In the genomic region with DNA sequence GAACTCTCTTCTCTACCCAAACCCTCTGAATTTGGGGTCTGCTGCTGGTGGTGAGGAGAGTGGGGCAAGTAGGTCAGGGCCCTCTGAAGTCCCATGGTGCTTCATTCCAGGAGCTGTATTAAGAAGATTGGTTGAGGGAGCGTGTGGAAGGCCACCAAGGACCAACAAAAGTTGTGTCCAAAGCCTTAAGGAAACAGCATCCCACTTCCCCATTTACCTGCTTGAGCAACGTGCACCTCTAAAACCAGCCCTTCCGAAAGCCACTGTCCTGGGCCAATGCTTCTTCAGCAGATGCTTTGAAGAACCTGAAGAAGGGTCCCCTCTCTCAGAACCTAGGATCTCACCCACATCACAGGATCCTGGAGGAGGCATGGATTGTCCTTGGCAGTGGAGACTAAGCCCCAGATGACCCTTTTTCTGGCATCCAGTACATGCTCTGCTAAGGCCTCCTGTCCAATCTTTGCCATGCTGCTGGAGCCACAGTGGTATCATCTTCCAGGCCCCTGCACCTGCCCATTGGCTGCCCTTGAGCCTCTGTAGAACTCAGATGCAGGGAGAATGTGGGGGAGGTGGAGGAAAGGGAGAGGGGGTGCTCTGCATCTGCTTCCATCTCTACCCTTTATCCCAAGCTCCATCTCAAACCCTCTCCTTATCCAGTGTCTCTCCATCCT, we compare ENCODE assay signal across 11 cellular contexts. TPM values are rescaled to one million over a fixed set of nuclear protein-coding genes. Genes with fewer than 3 reads are reported as not detected.
DNase-seq lines count a peak whose midpoint lies in the region; ATAC-seq and FAIRE-seq lines count a peak whose summit lies in the region.
"Had no signal": no experiment of that assay in that cellular context is flagged by ENCODE, and none has a peak within 500 bp of the region (broad histone marks: within the 10 kb centered on the region; RNA-seq: fewer than 3 reads in every experiment).

No MANE protein-coding gene starts in this region.

- peak overlapping the region; percentile 85 for H3K27ac ChIP-seq in CD4-positive, alpha-beta memory T cell (ENCODE audit: low read depth, low read length)
- H3K27ac ChIP-seq in layer of hippocampus (ENCODE audit: low read depth, low read length) (peak overlapping the region; percentile 97), skeletal muscle tissue (ENCODE audit: low read depth, low read length) (peak overlapping the region; percentile 99)

- no peaks in the 10 kb centered on the region for H3K9me3 ChIP-seq in CD4-positive, alpha-beta memory T cell (ENCODE audit: control insufficient read depth in 1 of 2, low read length in 2 of 2)
- no peaks in the 10 kb centered on the region for H3K9me3 ChIP-seq in T-helper 17 cell (ENCODE audit: control insufficient read depth, low read length, poor library complexity, severe bottlenecking)
- H3K9me3 ChIP-seq in skeletal muscle tissue (ENCODE audit: control insufficient read depth in 3 of 3, low read length in 3 of 3), result no peaks in the 10 kb centered on the region
- H3K9me3 ChIP-seq: mucosa of descending colon had no signal

- peak overlapping the region in 1 of 2 donors; percentile 1 for H3K4me3 ChIP-seq in CD4-positive, alpha-beta memory T cell (ENCODE audit: low read length in 2 of 2)
- H3K4me3 ChIP-seq in skeletal muscle tissue (ENCODE audit: low read length in 3 of 3), result peak overlapping the region; percentile 44 to 68 (median 57)
- H3K4me3 ChIP-seq: mucosa of descending colon had no signal

- ATAC-seq in T-helper 17 cell (no peak), GM21619 (IDR thresholded peaks at IDR 0.05; ENCODE audit: unreplicated experiment) (no peak)
- ATAC-seq: mucosa of descending colon had no signal

- FAIRE-seq in urothelium cell line (lab: Jason Lieb, UNC), result no peak

- H3K27ac Mint-ChIP-seq in CD4-positive, alpha-beta memory T cell, result peak overlapping the region; percentile 97 to 100 (median 98)
- peak overlapping the region; percentile 100 for H3K27ac Mint-ChIP-seq in T-helper 17 cell
- H3K27ac Mint-ChIP-seq: T-helper 1 cell treated with Interleukin-12 subunit alpha and Interleukin-12 subunit beta and Interleukin-4 antibody, amounts not matched to agents 30 μg/mL and 1 μg/mL, for 36 hours had no signal

- no peaks in the 10 kb centered on the region for H3K27me3 Mint-ChIP-seq in CD4-positive, alpha-beta memory T cell
- H3K27me3 Mint-ChIP-seq in T-helper 17 cell, result no peaks in the 10 kb centered on the region

- POLR2A ChIA-PET in CD4-positive, alpha-beta memory T cell (lab: Charles Lee; ENCODE audit: partially characterized antibody), result interaction anchor here (1.0 to 11.1 kb wide), 12 partner anchors 10 to 1583 kb away, joined by 3 to 494 read pairs (median 8); partner anchors contain the start of genes CASC3, EIF1, MED24 and NR1D1

- peak overlapping the region; percentile 42 to 95 (median 83) for H3K9ac ChIP-seq in skeletal muscle tissue (ENCODE audit: low read depth in 1 of 3, low read length in 3 of 3)

- H3K4me1 ChIP-seq in CD4-positive, alpha-beta memory T cell (ENCODE audit: insufficient read depth, low read length), result peaks cover 94% of the 10 kb centered on the region
- H3K4me1 ChIP-seq in skeletal muscle tissue (ENCODE audit: control insufficient read depth in 3 of 3, insufficient read depth in 3 of 3, low read length in 3 of 3), result peaks cover 92 to 96% (median 96%) of the 10 kb centered on the region in 3 donors

- peaks cover 0 to 5% of the 10 kb centered on the region in 2 donors for H3K36me3 Mint-ChIP-seq in CD4-positive, alpha-beta memory T cell
- no peaks in the 10 kb centered on the region for H3K36me3 Mint-ChIP-seq in T-helper 17 cell (ENCODE audit: low read depth)

- H3K27me3 ChIP-seq in CD4-positive, alpha-beta memory T cell (ENCODE audit: insufficient read depth, low read length), result no peaks in the 10 kb centered on the region
- H3K27me3 ChIP-seq in layer of hippocampus (ENCODE audit: control insufficient read depth, insufficient read depth, low read length) (no peaks in the 10 kb centered on the region), skeletal muscle tissue (ENCODE audit: control insufficient read depth in 3 of 3, insufficient read depth in 3 of 3, low read length in 3 of 3) (no peaks in the 10 kb centered on the region)

- H3K9me3 Mint-ChIP-seq in CD4-positive, alpha-beta memory T cell, result no peaks in the 10 kb centered on the region
- H3K9me3 Mint-ChIP-seq: T-helper 1 cell treated with Interleukin-12 subunit alpha and Interleukin-12 subunit beta and Interleukin-4 antibody, amounts not matched to agents 30 μg/mL and 1 μg/mL, for 36 hours had no signal

- CTCF ChIA-PET in CD4-positive, alpha-beta memory T cell (lab: Charles Lee; ENCODE audit: partially characterized antibody), result interaction anchor here (0.6 to 21.9 kb wide), 3 partner anchors 8 to 113 kb away, joined by 3 to 543 read pairs (median 10); partner anchors contain the start of gene THRA

- peaks cover 75 to 99% (median 85%) of the 10 kb centered on the region in 4 donors for H3K4me1 Mint-ChIP-seq in CD4-positive, alpha-beta memory T cell
- peaks cover 75% of the 10 kb centered on the region for H3K4me1 Mint-ChIP-seq in T-helper 17 cell

- H3K36me3 ChIP-seq in CD4-positive, alpha-beta memory T cell (ENCODE audit: insufficient read depth, low read length), result no peaks in the 10 kb centered on the region
- no peaks in the 10 kb centered on the region for H3K36me3 ChIP-seq in skeletal muscle tissue (ENCODE audit: control insufficient read depth in 3 of 3, insufficient read depth in 3 of 3, low read length in 3 of 3)

- DNase-seq in CD4-positive, alpha-beta memory T cell, result no peak
- DNase-seq in T-helper 17 cell (no peak), NAMALWA (ENCODE audit: low spot score) (no peak), urothelium cell line (ENCODE audit: low spot score) (no peak), NCI-H1048 (lab: John Stamatoyannopoulos, UW) (no peak)
- DNase-seq: NCI-H526 treated with DMSO at 0.1 percent for 48 hours had no signal

- H3K4me3 Mint-ChIP-seq in CD4-positive, alpha-beta memory T cell, result peak overlapping the region in 7 of 8 donors; percentile 26 to 81 (median 64)
- H3K4me3 Mint-ChIP-seq in T-helper 17 cell, result peak overlapping the region; percentile 86
- H3K4me3 Mint-ChIP-seq: T-helper 1 cell treated with Interleukin-12 subunit alpha and Interleukin-12 subunit beta and Interleukin-4 antibody, amounts not matched to agents 30 μg/mL and 1 μg/mL, for 36 hours had no signal

- intact Hi-C loops in CD4-positive, alpha-beta memory T cell (cut with micrococcal nuclease), result no loop called here

RNA-seq across cellular contexts. Expression of gene NR1D1, which starts 5.8 kb away (rescaled TPM):
- total RNA-seq in CD4-positive, alpha-beta memory T cell, result 10 to 100 TPM; 14.8 to 15.1 TPM
- polyA plus RNA-seq in CD4-positive, alpha-beta memory T cell, result 10 to 100 TPM in 1 of 2 donors, 1 to 10 TPM in 1; 5.7 to 12.3 TPM
- total RNA-seq in T-helper 17 cell, result 100 to 1,000 TPM; 102 to 145 TPM
- 1.0 TPM for total RNA-seq in skeletal muscle tissue

RNA-seq across cellular contexts. Expression of gene MSL1, which starts 15.5 kb away (rescaled TPM):
- total RNA-seq in CD4-positive, alpha-beta memory T cell, result 100 to 1,000 TPM; 130 to 133 TPM
- polyA plus RNA-seq in CD4-positive, alpha-beta memory T cell, result 1 to 10 TPM; 6.0 to 8.3 TPM
- total RNA-seq in T-helper 17 cell (100 to 1,000 TPM; 101 to 106 TPM), skeletal muscle tissue (53.8 TPM)

RNA-seq across cellular contexts. Expression of gene CASC3, which starts 34.1 kb away (rescaled TPM):
- total RNA-seq in CD4-positive, alpha-beta memory T cell, result 100 to 1,000 TPM; 142 to 146 TPM
- polyA plus RNA-seq in CD4-positive, alpha-beta memory T cell, result 10 to 100 TPM; 31.1 to 54.2 TPM
- total RNA-seq in T-helper 17 cell (100 to 1,000 TPM; 168 to 176 TPM), skeletal muscle tissue (21.4 TPM)

RNA-seq across cellular contexts. Expression of gene THRA, which starts 43.5 kb away (rescaled TPM):
- 10 to 100 TPM; 35.9 to 41.3 TPM for total RNA-seq in CD4-positive, alpha-beta memory T cell
- 10 to 100 TPM in 1 of 2 donors, 1 to 10 TPM in 1; 5.8 to 11.9 TPM for polyA plus RNA-seq in CD4-positive, alpha-beta memory T cell
- total RNA-seq in T-helper 17 cell (10 to 100 TPM; 29.8 to 32.2 TPM), skeletal muscle tissue (30.8 TPM)

RNA-seq across cellular contexts. Expression of gene MED24, which starts 52.0 kb away (rescaled TPM):
- 10 to 100 TPM; 81.1 to 93.0 TPM for total RNA-seq in CD4-positive, alpha-beta memory T cell
- polyA plus RNA-seq in CD4-positive, alpha-beta memory T cell, result 10 to 100 TPM; 34.0 to 46.2 TPM
- 10 to 100 TPM; 73.7 to 77.5 TPM for total RNA-seq in T-helper 17 cell
- 25.6 TPM for total RNA-seq in skeletal muscle tissue

Comparison
In these comparisons a context has a peak if more than half of its experiments do, and no peak if none do; other contexts are left out.
1. RNA of gene NR1D1, which starts 5.8 kb away (total RNA-seq): 102 to 145 TPM in T-helper 17 cell; 14.8 to 15.1 TPM in CD4-positive, alpha-beta memory T cell and 1.0 TPM in skeletal muscle tissue (single experiment); every median in the first group is over 4 times any median in the second.
2. Peak in every context shown above with its lines, with median percentiles within 50 percentile points of each other: H3K27ac ChIP-seq.